In genomic region chr12:124646385-124647230, GRCh38 we compare ENCODE assay signal across 8 cellular contexts.
DNase-seq lines count a peak whose midpoint lies in the region; ATAC-seq and TF ChIP-seq lines count a peak whose summit lies in the region.

No MANE protein-coding gene starts in this region.

- POLR2A ChIA-PET in A673 (lab: Charles Lee; ENCODE audit: low non-redundant PET), result no interaction called here

- H3K4me3 ChIP-seq in GM23248, result peak overlapping the region; percentile 54
- H3K4me3 ChIP-seq in A673 (ENCODE audit: low read depth, low read length, poor library complexity, severe bottlenecking), result no peak overlapping the region

- no peaks in the 10 kb centered on the region for H3K79me2 ChIP-seq in GM23248 (ENCODE audit: insufficient read depth)

- no peak for TF ChIP-seq CTCF in A673 (conservative IDR thresholded peaks at IDR 0.05; ENCODE audit: low read depth, low read length)

- no peaks in the 10 kb centered on the region for H4K20me1 ChIP-seq in GM23248 (ENCODE audit: insufficient read depth)

- no peaks in the 10 kb centered on the region for H3K9me2 ChIP-seq in GM23248 (ENCODE audit: insufficient read depth)

- H3K4me3 Mint-ChIP-seq in effector memory CD8-positive, alpha-beta T cell, result peak overlapping the region; percentile 70 to 76

- in situ Hi-C loops in GM23248 (cut with MboI), result no loop called here

- peak overlapping the region; percentile 44; the same call in 1 of the 2 replicates for H3K9ac ChIP-seq in GM23248

- BruUV-seq in A673 (replicated peaks; lab: Mats Ljungman, UMichigan), result no TSS peak

- H3K4me1 Mint-ChIP-seq in effector memory CD8-positive, alpha-beta T cell (ENCODE audit: low read depth in 2 of 2), result peaks cover 15 to 22% of the 10 kb centered on the region in 2 donors

- H3F3A ChIP-seq in GM23248 (ENCODE audit: insufficient read depth), result no peaks in the 10 kb centered on the region

- H3K27ac Mint-ChIP-seq in effector memory CD8-positive, alpha-beta T cell, result peak overlapping the region in 1 of 2 donors; percentile 76

- H3K27me3 ChIP-seq in GM23248 (replicated peaks; ENCODE audit: insufficient read depth), result no peaks in the 10 kb centered on the region
- no peaks in the 10 kb centered on the region for H3K27me3 ChIP-seq in A673 (replicated peaks; ENCODE audit: insufficient read depth, low read depth, low read length, poor library complexity)

- no peaks in the 10 kb centered on the region for H3K9me3 Mint-ChIP-seq in effector memory CD8-positive, alpha-beta T cell

- peaks cover 6 to 38% of the 10 kb centered on the region in 2 donors for H3K27me3 Mint-ChIP-seq in effector memory CD8-positive, alpha-beta T cell

- peak; percentile 61 for ATAC-seq in effector memory CD8-positive, alpha-beta T cell (replicated peaks)
- ATAC-seq in GM18517 (IDR thresholded peaks at IDR 0.05; ENCODE audit: unreplicated experiment), result no peak

- peak overlapping the region; percentile 80 for H2AFZ ChIP-seq in GM23248

- peak overlapping the region; percentile 81 for H3K4me2 ChIP-seq in GM23248 (ENCODE audit: unreplicated experiment)

- DNase-seq in GM23248 (peak; percentile 22), A673 (ENCODE audit: low spot score) (no peak), inferior parietal cortex (ENCODE audit: extremely low spot score) (no peak), 8988T (no peak)
- DNase-seq in activated CD4-positive, alpha-beta T cell treated with anti-CD3 and anti-CD28 coated beads for 48 hours, result peak; percentile 71
- DNase-seq in effector memory CD8-positive, alpha-beta T cell, result peak in 2 of 3 experiments; percentile 9 to 12
- peak; percentile 24 to 69 (median 24) for DNase-seq in stimulated activated CD4-positive, alpha-beta T cell treated with anti-CD3 and anti-CD28 coated beads, TNF-alpha, amount 100 ng/mL, for 24 hours (ENCODE audit: low read depth in 3 of 3)

- no peaks in the 10 kb centered on the region for H3K9me3 ChIP-seq in GM23248 (ENCODE audit: low read depth)
- H3K9me3 ChIP-seq in A673 (ENCODE audit: low read depth, low read length, poor library complexity, severe bottlenecking), result no peaks in the 10 kb centered on the region

- H3K4me1 ChIP-seq in GM23248 (ENCODE audit: insufficient read depth) (no peaks in the 10 kb centered on the region), A673 (ENCODE audit: insufficient read depth, low read length, poor library complexity, severe bottlenecking) (no peaks in the 10 kb centered on the region)

- 23 to 33% methylated on average over 24 to 34 of the region's 34 CpGs for WGBS in GM23248 (ENCODE audit: low coverage in 1 of 2, low lambda C conversion rate in 2 of 2, missing lambda C conversion rate in 2 of 2), 2 experiments

- H3K27ac ChIP-seq in GM23248 (no peak overlapping the region), A673 (ENCODE audit: low read depth, low read length, poor library complexity, severe bottlenecking) (no peak overlapping the region)

- no peaks in the 10 kb centered on the region for H3K36me3 ChIP-seq in GM23248 (ENCODE audit: low read depth)
- no peaks in the 10 kb centered on the region for H3K36me3 ChIP-seq in A673 (ENCODE audit: insufficient read depth, low read length, poor library complexity, severe bottlenecking)

- no peaks in the 10 kb centered on the region for H3K36me3 Mint-ChIP-seq in effector memory CD8-positive, alpha-beta T cell (ENCODE audit: insufficient read depth)

- intact Hi-C loops in A673 (cut with micrococcal nuclease; ENCODE audit: unreplicated experiment), result no loop called here

- CTCF ChIA-PET in A673 (lab: Charles Lee), result interaction anchor here (0.8 kb wide), 1 partner anchor 825 kb away, joined by 3 read pairs; no protein-coding TSS in a partner anchor

Comparison
In these comparisons a context has a peak if more than half of its experiments do, and no peak if none do; other contexts are left out.
1. DNase-seq: peak in GM23248 (single experiment), activated CD4-positive, alpha-beta T cell treated with anti-CD3 and anti-CD28 coated beads for 48 hours (single experiment), effector memory CD8-positive, alpha-beta T cell (2 of 3) and stimulated activated CD4-positive, alpha-beta T cell treated with anti-CD3 and anti-CD28 coated beads, TNF-alpha, amount 100 ng/mL, for 24 hours (3 of 3); none in A673 (single experiment), inferior parietal cortex (single experiment) and 8988T (single experiment).